Comparison of ENCODE assay signal across 24 cellular contexts in genomic region chr20:62252342-62252966, GRCh38. TPM values are rescaled to one million over a fixed set of nuclear protein-coding genes. Genes with fewer than 3 reads are reported as not detected.
DNase-seq lines count a peak whose midpoint lies in the region; ATAC-seq and TF ChIP-seq lines count a peak whose summit lies in the region.
"Had no signal": no experiment of that assay in that cellular context is flagged by ENCODE, and none has a peak within 500 bp of the region (broad histone marks: within the 10 kb centered on the region; RNA-seq: fewer than 3 reads in every experiment).

No MANE protein-coding gene starts in this region.

- in situ Hi-C loops in Caki2 (cut with HindIII; ENCODE audit: low pct_unique_long_range_greater_than_20kb, low sequenced_read_pairs) = no loop called here

- no peaks in the 10 kb centered on the region for H3K79me2 ChIP-seq in OCI-LY7 (ENCODE audit: insufficient read depth, low read depth, low read length)

- no peak overlapping the region for H2AFZ ChIP-seq in OCI-LY7 (ENCODE audit: low read length)
- H2AFZ ChIP-seq: GM23338 had no signal

- no peaks in the 10 kb centered on the region for H3K4me1 ChIP-seq in OCI-LY7 (ENCODE audit: insufficient read depth, low read length, poor library complexity, severe bottlenecking)
- H3K4me1 ChIP-seq: sigmoid colon had no signal

- TF ChIP-seq CTCF in OCI-LY7 (conservative IDR thresholded peaks at IDR 0.05; ENCODE audit: low read length) = no peak

- peaks cover 7% of the 10 kb centered on the region; the same call in 1 of the 2 replicates for H3K36me3 ChIP-seq in OCI-LY7 (ENCODE audit: insufficient read depth, low read length)

- POLR2A ChIA-PET in OCI-LY7 (lab: Charles Lee) = no interaction called here

- H3K9me3 ChIP-seq in OCI-LY7 (ENCODE audit: low read length) = no peaks in the 10 kb centered on the region
- H3K9me3 ChIP-seq: sigmoid colon, vagina had no signal

- H3K4me2 ChIP-seq in OCI-LY7 (ENCODE audit: low read length) = no peak overlapping the region
- H3K4me2 ChIP-seq: GM23338, KMS-11 had no signal

- no peaks in the 10 kb centered on the region for H3K9me2 ChIP-seq in OCI-LY7 (ENCODE audit: insufficient read depth, low read length)

- no peaks in the 10 kb centered on the region; the same call in 1 of the 2 replicates for H4K20me1 ChIP-seq in OCI-LY7 (ENCODE audit: insufficient read depth, low read length)

- no peak overlapping the region for H3K4me3 ChIP-seq in OCI-LY7 (ENCODE audit: low read depth, low read length, poor library complexity, severe bottlenecking)
- H3K4me3 ChIP-seq: GM23338, sigmoid colon, vagina had no signal

- H3K27ac ChIP-seq in OCI-LY7 (ENCODE audit: low read depth, low read length, poor library complexity, severe bottlenecking) = no peak overlapping the region
- H3K27ac ChIP-seq: HL-60, KMS-11, sigmoid colon, vagina had no signal

- CTCF ChIA-PET in OCI-LY7 (lab: Charles Lee; ENCODE audit: unreplicated experiment) = no interaction called here

- intact Hi-C loops in OCI-LY7 (cut with micrococcal nuclease; ENCODE audit: unreplicated experiment) = no loop called here

- ATAC-seq in HG02885 (IDR thresholded peaks at IDR 0.05; ENCODE audit: poor library complexity, unreplicated experiment) (no peak), GM21528 (IDR thresholded peaks at IDR 0.05; ENCODE audit: low FRiP score, unreplicated experiment) (no peak)
- ATAC-seq: GM23338, left lobe of liver had no signal

- peak; percentile 37 for DNase-seq in Caki2 (ENCODE audit: low read depth)
- peak; percentile 65 for DNase-seq in LHCN-M2 (ENCODE audit: low read depth)
- peak; percentile 19 for DNase-seq in amniotic epithelial cell (ENCODE audit: low read depth)
- DNase-seq in kidney glomerular epithelial cell (lab: John Stamatoyannopoulos, UW) = peak; percentile 3
- no peak for DNase-seq in SIG-M5 treated with dmso at 0.1 percent for 504 hours (lab: John Stamatoyannopoulos, UW; ENCODE audit: unreplicated experiment)
- no peak for DNase-seq in OCI-LY7 (ENCODE audit: low spot score)
- DNase-seq: cerebellar nuclear complex; endodermal cell; foreskin melanocyte; GDM1; NCI-H1417 treated with DMSO at 0.1 percent for 48 hours; NCI-H774; sigmoid colon; stimulated activated CD4-positive, alpha-beta T cell treated with anti-CD3 and anti-CD28 coated beads, Interleukin-2, amount 100 ng/mL, for 24 hours had no signal

- BruUV-seq in OCI-LY7 (replicated peaks; lab: Mats Ljungman, UMichigan) = no TSS peak

RNA-seq across cellular contexts. Expression of gene OSBPL2, which starts 14.1 kb away (rescaled TPM):
- total RNA-seq in Caki2 (2014; rRNA removed; shearing (Covaris generic); ENCODE audit: low replicate concordance) = 14.0 and 17.9 TPM in 2 replicates
- 11.3 and 12.7 TPM in 2 replicates for total RNA-seq in LHCN-M2 (2014; rRNA removed)
- polyA plus RNA-seq in LHCN-M2 (2012) = 10.4 TPM
- 17.2 and 20.7 TPM in 2 replicates for total RNA-seq in OCI-LY7 (2014; rRNA removed; shearing (Covaris generic))
- total RNA-seq in OCI-LY7 (2022) = 40.0 and 44.8 TPM in 2 replicates

RNA-seq across cellular contexts. Expression of gene HRH3, which starts 32.4 kb away (rescaled TPM):
- total RNA-seq in Caki2 (2014; rRNA removed; shearing (Covaris generic); ENCODE audit: low replicate concordance) = not detected in 2 replicates
- total RNA-seq in LHCN-M2 (2014; rRNA removed) = not detected in 2 replicates
- not detected for polyA plus RNA-seq in LHCN-M2 (2012)
- not detected in 2 replicates for total RNA-seq in OCI-LY7 (2014; rRNA removed; shearing (Covaris generic))
- total RNA-seq in OCI-LY7 (2022) = not detected in 2 replicates
- total RNA-seq: activated CD8-positive, alpha-beta memory T cell treated with anti-CD3 and anti-CD28 coated beads for 36 hours; left lobe of liver; omental fat pad; sigmoid colon; subcutaneous adipose tissue; vagina had no signal
- polyA plus RNA-seq: sigmoid colon had no signal

RNA-seq across cellular contexts. Expression of gene ADRM1, which starts 50.3 kb away (rescaled TPM):
- 213 and 243 TPM in 2 replicates for total RNA-seq in Caki2 (2014; rRNA removed; shearing (Covaris generic); ENCODE audit: low replicate concordance)
- total RNA-seq in LHCN-M2 (2014; rRNA removed) (204 and 234 TPM in 2 replicates), OCI-LY7 (2022) (70.7 and 87.0 TPM in 2 replicates)
- 159 TPM for polyA plus RNA-seq in LHCN-M2 (2012)
- 123 and 128 TPM in 2 replicates for total RNA-seq in OCI-LY7 (2014; rRNA removed; shearing (Covaris generic))

Comparison
In these comparisons a context has a peak if more than half of its experiments do, and no peak if none do; other contexts are left out.
1. DNase-seq: peak in Caki2 (single experiment), LHCN-M2 (single experiment), amniotic epithelial cell (single experiment) and kidney glomerular epithelial cell (single experiment); none in SIG-M5 treated with dmso at 0.1 percent for 504 hours (single experiment) and OCI-LY7 (single experiment).